ENCODE assay signal across 9 cellular contexts in the genomic region with DNA sequence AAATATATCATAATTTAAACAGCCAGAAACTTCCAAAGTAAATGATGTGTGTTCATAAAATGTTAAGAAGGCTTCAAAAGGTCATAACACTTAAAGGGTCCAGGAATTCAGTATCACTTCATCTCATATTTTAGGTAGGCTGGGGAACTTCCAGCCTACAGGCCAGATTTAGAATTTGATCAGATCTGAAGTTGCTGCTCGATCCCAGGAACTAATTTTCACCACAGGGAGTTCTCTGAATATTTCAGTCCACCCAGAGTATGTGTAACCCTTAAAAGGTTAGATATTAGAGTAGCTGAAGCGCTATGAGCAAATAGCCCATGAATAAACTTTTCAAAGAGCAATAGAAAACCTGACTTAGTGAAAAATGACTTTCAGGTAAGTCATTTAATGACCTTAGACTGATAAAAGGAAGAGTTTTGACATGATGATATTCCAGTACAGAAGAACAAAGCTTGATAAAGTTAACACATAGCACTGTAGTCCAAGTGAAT. TPM values are rescaled to one million over a fixed set of nuclear protein-coding genes. Genes with fewer than 3 reads are reported as not detected.
DNase-seq lines count a peak whose midpoint lies in the region; ATAC-seq and TF ChIP-seq lines count a peak whose summit lies in the region.
"Had no signal": no experiment of that assay in that cellular context is flagged by ENCODE, and none has a peak within 500 bp of the region (broad histone marks: within the 10 kb centered on the region; RNA-seq: fewer than 3 reads in every experiment).

No MANE protein-coding gene starts in this region.

- peaks cover 71% of the 10 kb centered on the region for H3K4me1 ChIP-seq in CD4-positive, CD25-positive, alpha-beta regulatory T cell (ENCODE audit: control insufficient read depth, insufficient read depth, low read length, poor library complexity, severe bottlenecking)
- H3K4me1 ChIP-seq in ascending aorta: peaks cover 3 to 64% of the 10 kb centered on the region in 2 donors

- no peaks in the 10 kb centered on the region for H3K9me3 Mint-ChIP-seq in CD4-positive, CD25-positive, alpha-beta regulatory T cell
- H3K9me3 Mint-ChIP-seq in natural killer cell treated with Interleukin-12 subunit alpha and Interleukin-12 subunit beta and Interleukin-15 and Interleukin-18, amount 100 ng/mL, for 72 hours: peaks cover 2% of the 10 kb centered on the region
- peaks cover 2% of the 10 kb centered on the region for H3K9me3 Mint-ChIP-seq in Calu3 (ENCODE audit: low read depth, unreplicated experiment)

- DNase-seq in CD4-positive, CD25-positive, alpha-beta regulatory T cell: peak in 1 of 3 donors; percentile 48
- peak; percentile 11 for DNase-seq in KG1 (lab: John Stamatoyannopoulos, UW)
- no peak for DNase-seq in ascending aorta (ENCODE audit: low spot score in 2 of 2)
- no peak for DNase-seq in natural killer cell treated with Interleukin-12 subunit alpha and Interleukin-12 subunit beta and Interleukin-15 and Interleukin-18, amount 100 ng/mL, for 72 hours (ENCODE audit: low spot score)
- no peak for DNase-seq in activated effector memory CD4-positive, alpha-beta T cell treated with anti-CD3 and anti-CD28 coated beads, Interleukin-2, amount 50 U/mL, for 16 hours
- no peak for DNase-seq in NCI-H2171 (lab: John Stamatoyannopoulos, UW)
- no peak for DNase-seq in Calu3
- DNase-seq: DMS79 treated with DMSO at 0.1 percent for 48 hours had no signal

- no TSS peak for BruUV-seq in Calu3 (replicated peaks; lab: Mats Ljungman, UMichigan)

- no peaks in the 10 kb centered on the region for H3K27me3 ChIP-seq in CD4-positive, CD25-positive, alpha-beta regulatory T cell (ENCODE audit: control insufficient read depth, insufficient read depth, low read length)
- H3K27me3 ChIP-seq in ascending aorta: no peaks in the 10 kb centered on the region

- H3K4me1 Mint-ChIP-seq in CD4-positive, CD25-positive, alpha-beta regulatory T cell: peaks cover 21 to 59% (median 42%) of the 10 kb centered on the region in 4 donors
- peaks cover 49 to 76% of the 10 kb centered on the region in 2 donors for H3K4me1 Mint-ChIP-seq in natural killer cell treated with Interleukin-12 subunit alpha and Interleukin-12 subunit beta and Interleukin-15 and Interleukin-18, amount 100 ng/mL, for 72 hours (ENCODE audit: low read depth in 2 of 2)
- peaks cover 7% of the 10 kb centered on the region for H3K4me1 Mint-ChIP-seq in Calu3 (ENCODE audit: low read depth, unreplicated experiment)

- peak overlapping the region; percentile 96 for H3K27ac ChIP-seq in CD4-positive, CD25-positive, alpha-beta regulatory T cell (ENCODE audit: insufficient read depth, low read length, poor library complexity, severe bottlenecking)
- H3K27ac ChIP-seq in ascending aorta: peak overlapping the region; percentile 71 to 73

- intact Hi-C loops in ascending aorta (cut with DNase I): no loop called here
- intact Hi-C loops in Calu3 (cut with micrococcal nuclease; ENCODE audit: unreplicated experiment): no loop called here

- peaks cover 35% of the 10 kb centered on the region for H3K36me3 Mint-ChIP-seq in CD4-positive, CD25-positive, alpha-beta regulatory T cell
- H3K36me3 Mint-ChIP-seq in natural killer cell treated with Interleukin-12 subunit alpha and Interleukin-12 subunit beta and Interleukin-15 and Interleukin-18, amount 100 ng/mL, for 72 hours: peaks cover 34% of the 10 kb centered on the region
- H3K36me3 Mint-ChIP-seq in Calu3 (ENCODE audit: insufficient read depth, unreplicated experiment): no peaks in the 10 kb centered on the region

- CTCF ChIA-PET in Calu3 (lab: Charles Lee): interaction anchor here (0.7 kb wide), 1 partner anchor 55 kb away, joined by 8 read pairs; no protein-coding TSS in a partner anchor

- peak overlapping the region; percentile 94 to 97 (median 96) for H3K27ac Mint-ChIP-seq in CD4-positive, CD25-positive, alpha-beta regulatory T cell
- peak overlapping the region; percentile 95 to 98 for H3K27ac Mint-ChIP-seq in natural killer cell treated with Interleukin-12 subunit alpha and Interleukin-12 subunit beta and Interleukin-15 and Interleukin-18, amount 100 ng/mL, for 72 hours
- H3K27ac Mint-ChIP-seq in Calu3 (ENCODE audit: unreplicated experiment): no peak overlapping the region

- TF ChIP-seq CTCF in ascending aorta (IDR thresholded peaks at IDR 0.05): no peak
- TF ChIP-seq CTCF in Calu3 (IDR thresholded peaks at IDR 0.05; ENCODE audit: unreplicated experiment): no peak

- H3K36me3 ChIP-seq in CD4-positive, CD25-positive, alpha-beta regulatory T cell (ENCODE audit: control insufficient read depth, insufficient read depth, low read length): peaks cover 11% of the 10 kb centered on the region
- H3K36me3 ChIP-seq in ascending aorta: no peaks in the 10 kb centered on the region

- no peaks in the 10 kb centered on the region for H3K27me3 Mint-ChIP-seq in CD4-positive, CD25-positive, alpha-beta regulatory T cell
- H3K27me3 Mint-ChIP-seq in natural killer cell treated with Interleukin-12 subunit alpha and Interleukin-12 subunit beta and Interleukin-15 and Interleukin-18, amount 100 ng/mL, for 72 hours: no peaks in the 10 kb centered on the region
- peaks cover 11% of the 10 kb centered on the region for H3K27me3 Mint-ChIP-seq in Calu3 (ENCODE audit: unreplicated experiment)

- H3K9me3 ChIP-seq in CD4-positive, CD25-positive, alpha-beta regulatory T cell (ENCODE audit: control insufficient read depth in 2 of 2, low read length in 2 of 2): no peaks in the 10 kb centered on the region
- H3K9me3 ChIP-seq in ascending aorta: no peaks in the 10 kb centered on the region

- H3K4me3 ChIP-seq in CD4-positive, CD25-positive, alpha-beta regulatory T cell (ENCODE audit: low read depth, low read length): peak overlapping the region; percentile 98
- peak overlapping the region; percentile 28 to 48 for H3K4me3 ChIP-seq in ascending aorta

- ATAC-seq in CD4-positive, CD25-positive, alpha-beta regulatory T cell (ENCODE audit: low read depth in 2 of 2): no peak
- peak in 1 of 2 donors; percentile 10 for ATAC-seq in natural killer cell treated with Interleukin-12 subunit alpha and Interleukin-12 subunit beta and Interleukin-15 and Interleukin-18, amount 100 ng/mL, for 72 hours
- ATAC-seq in GM19397 (IDR thresholded peaks at IDR 0.05; ENCODE audit: unreplicated experiment): no peak

- H3K4me3 Mint-ChIP-seq in CD4-positive, CD25-positive, alpha-beta regulatory T cell: peak overlapping the region; percentile 84 to 99 (median 96)
- peak overlapping the region; percentile 88 for H3K4me3 Mint-ChIP-seq in natural killer cell treated with Interleukin-12 subunit alpha and Interleukin-12 subunit beta and Interleukin-15 and Interleukin-18, amount 100 ng/mL, for 72 hours
- H3K4me3 Mint-ChIP-seq in Calu3 (ENCODE audit: low read depth, unreplicated experiment): no peak overlapping the region

RNA-seq across cellular contexts. Expression of gene WIPF1, which starts 1.7 kb away (rescaled TPM):
- 473 TPM for total RNA-seq in CD4-positive, CD25-positive, alpha-beta regulatory T cell
- 100 to 1,000 TPM in 2 of 4 donors, 10 to 100 TPM in 2; 95.5 to 114 (median 105) TPM for polyA plus RNA-seq in CD4-positive, CD25-positive, alpha-beta regulatory T cell
- total RNA-seq in ascending aorta (26.1 TPM), Calu3 (2022) (0.73 and 0.87 TPM in 2 replicates)
- 100 to 1,000 TPM; 284 to 319 TPM for total RNA-seq in natural killer cell treated with Interleukin-12 subunit alpha and Interleukin-12 subunit beta and Interleukin-15 and Interleukin-18, amount 100 ng/mL, for 72 hours

Comparison
In these comparisons a context has a peak if more than half of its experiments do, and no peak if none do; other contexts are left out.
1. RNA of gene WIPF1, which starts 1.7 kb away (total RNA-seq): 473 TPM in CD4-positive, CD25-positive, alpha-beta regulatory T cell (single experiment), 284 to 319 TPM in natural killer cell treated with Interleukin-12 subunit alpha and Interleukin-12 subunit beta and Interleukin-15 and Interleukin-18, amount 100 ng/mL, for 72 hours and 26.1 TPM in ascending aorta (single experiment); 0.73 to 0.87 TPM in Calu3; every median in the first group is over 10 times any median in the second.